Comparison of ENCODE assay signal across 8 cellular contexts in the genomic region with DNA sequence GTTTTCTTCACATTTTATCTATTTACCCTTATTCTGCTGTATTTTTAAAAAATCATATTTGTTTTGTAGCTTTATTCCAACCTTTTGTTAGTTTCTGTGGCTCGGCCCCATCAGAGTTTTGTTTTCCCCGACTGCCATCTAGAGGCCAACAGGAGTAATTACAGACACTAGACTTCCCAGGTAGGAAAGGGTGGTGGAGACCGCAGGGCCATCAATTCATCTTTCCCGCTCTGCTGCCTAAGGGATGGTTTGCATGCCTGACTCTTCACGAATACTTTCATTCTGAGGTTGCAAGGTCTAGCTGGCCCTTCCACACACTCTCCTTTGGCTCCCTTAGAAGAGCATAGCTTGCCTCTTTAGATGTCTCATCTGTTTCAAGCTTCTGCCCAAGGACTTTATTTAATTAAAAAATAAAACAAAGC. TPM values are rescaled to one million over a fixed set of nuclear protein-coding genes. Genes with fewer than 3 reads are reported as not detected.
A peak's percentile ranks its signal among the peaks of the same experiment; 100 is the strongest.
DNase-seq lines count a peak whose midpoint lies in the region; ATAC-seq, FAIRE-seq and TF ChIP-seq lines count a peak whose summit lies in the region.
"Had no signal": no experiment of that assay in that cellular context is flagged by ENCODE, and none has a peak within 500 bp of the region (broad histone marks: within the 10 kb centered on the region; RNA-seq: fewer than 3 reads in every experiment).

No MANE protein-coding gene starts in this region.

- peak; percentile 41 for ATAC-seq in GM12878
- ATAC-seq in HG02970 (IDR thresholded peaks at IDR 0.05; ENCODE audit: low FRiP score, unreplicated experiment): no peak

- BruUV-seq in GM12878 (replicated peaks; lab: Mats Ljungman, UMichigan): no TSS peak

- POLR2A ChIA-PET in GM12878 (lab: Charles Lee): interaction anchor here (0.6 to 3.1 kb wide), 4 partner anchors 9 to 243 kb away, joined by 3 to 8 read pairs (median 3); no protein-coding TSS in a partner anchor

- H3K9ac ChIP-seq in GM12878 (ENCODE audit: control insufficient read depth, insufficient read depth, low read length): no peak overlapping the region

- no peak for TF ChIP-seq EP300 in Ishikawa (IDR thresholded peaks at IDR 0.05; ENCODE audit: borderline replicate concordance)
- no peak for TF ChIP-seq EP300 in GM12878 (IDR thresholded peaks at IDR 0.05; ENCODE audit: borderline replicate concordance in 1 of 2, control insufficient read depth in 1 of 2, low read depth in 2 of 2, low read length in 2 of 2)

- WGBS in GM12878 (ENCODE audit: insufficient coverage, insufficient replicate concordance, low lambda C conversion rate, missing lambda C conversion rate): 1% methylated on average over 5 of the region's 5 CpGs

- peaks cover 16% of the 10 kb centered on the region for H3K4me1 ChIP-seq in GM12878 (ENCODE audit: control insufficient read depth, insufficient read depth, low read length)

- H2AFZ ChIP-seq in GM12878 (ENCODE audit: control insufficient read depth, low read depth, low read length): no peak overlapping the region

- H3K79me2 ChIP-seq in GM12878 (ENCODE audit: control insufficient read depth, insufficient read depth, low read length): no peaks in the 10 kb centered on the region

- H3K27me3 ChIP-seq in GM12878 (replicated peaks in 1 of 2; ENCODE audit: control insufficient read depth in 2 of 2, insufficient read depth in 2 of 2, low read length in 1 of 2): no peaks in the 10 kb centered on the region

- H3K4me3 Mint-ChIP-seq in immature natural killer cell: no peak overlapping the region

- no peak overlapping the region for H3K27ac ChIP-seq in GM12878 (ENCODE audit: control insufficient read depth, insufficient read depth)

- RAD21 ChIA-PET in GM12878 (lab: Charles Lee; ENCODE audit: unreplicated experiment): interaction anchor here (0.5 to 3.8 kb wide), 41 partner anchors 10 to 593 kb away, joined by 3 to 59 read pairs (median 5); no protein-coding TSS in a partner anchor

- intact Hi-C loops in GM12878 (cut with micrococcal nuclease; ENCODE audit: unreplicated experiment): loop anchor here (1.0 to 5.0 kb wide), 4 partner anchors 56 to 594 kb away; no protein-coding TSS in a partner anchor

- SMC1A ChIA-PET in GM12878 (lab: Charles Lee; ENCODE audit: uncharacterized antibody, unreplicated experiment): interaction anchor here (0.6 to 4.2 kb wide), 50 partner anchors 9 to 788 kb away, joined by 3 to 68 read pairs (median 5); partner anchors contain the start of gene MTPAP

- TF ChIP-seq CTCF in GM12878 (IDR thresholded peaks at IDR 0.05 in 2 of 3, conservative IDR thresholded peaks at IDR 0.05 in 1 of 3; ENCODE audit: control insufficient read depth in 2 of 3, extremely low read depth in 1 of 3, insufficient read depth in 1 of 3, low read depth in 3 of 3, low read length in 3 of 3): peak; percentile 66 to 78 (median 72)

- H3K4me2 ChIP-seq in GM12878 (ENCODE audit: control insufficient read depth, insufficient read depth): no peak overlapping the region

- H3K4me3 ChIP-seq in GM12878: no peak overlapping the region

- no peaks in the 10 kb centered on the region for H3K36me3 ChIP-seq in GM12878 (ENCODE audit: control insufficient read depth in 2 of 2, insufficient read depth in 2 of 2, low read length in 1 of 2)

- CTCF ChIA-PET in GM12878 (lab: Yijun Ruan, JAX): interaction anchor here (0.6 to 11.7 kb wide), 80 partner anchors 9 to 1467 kb away, joined by 3 to 221 read pairs (median 4); partner anchors contain the start of gene MTPAP

- no peaks in the 10 kb centered on the region for H3K9me3 Mint-ChIP-seq in immature natural killer cell

- in situ Hi-C loops in GM12878 (cut with MboI): loop anchor here (5.0 kb wide), 1 partner anchor 199 kb away; no protein-coding TSS in a partner anchor

- H3K36me3 Mint-ChIP-seq in immature natural killer cell: no peaks in the 10 kb centered on the region

- H3K9me3 ChIP-seq in GM12878 (replicated peaks; ENCODE audit: control insufficient read depth, insufficient read depth, low read length): no peaks in the 10 kb centered on the region

- H4K20me1 ChIP-seq in GM12878 (ENCODE audit: control insufficient read depth, insufficient read depth): no peaks in the 10 kb centered on the region

- no peaks in the 10 kb centered on the region for H3K4me1 Mint-ChIP-seq in immature natural killer cell

- peak; percentile 56 for FAIRE-seq in GM12878 (lab: Jason Lieb, UNC)

- peak; percentile 59 for DNase-seq in ELR (ENCODE audit: low read depth)
- DNase-seq in SW 1271 (lab: John Stamatoyannopoulos, UW): peak; percentile 12 to 70
- DNase-seq in GM12878 (ENCODE audit: low read depth, low spot score): no peak
- DNase-seq in immature natural killer cell: peak; percentile 52 to 61 (median 60)
- DNase-seq in stimulated activated CD4-positive, alpha-beta T cell treated with anti-CD3 and anti-CD28 coated beads, Interleukin-15, amount 100 ng/mL, for 48 hours (ENCODE audit: low read depth in 2 of 2): peak; percentile 1 to 40

- no peak for TF ChIP-seq POLR2A in GM12878 (IDR thresholded peaks at IDR 0.05; ENCODE audit: low read depth, low read length)

- TF ChIP-seq RAD21 in Ishikawa (IDR thresholded peaks at IDR 0.05; ENCODE audit: low read depth): peak; percentile 77
- peak; percentile 95 for TF ChIP-seq RAD21 in GM12878 (IDR thresholded peaks at IDR 0.05; ENCODE audit: insufficient read depth, low read depth, low read length)

- no peak overlapping the region for H3K27ac Mint-ChIP-seq in immature natural killer cell

- peaks cover 0 to 7% (median 3%) of the 10 kb centered on the region in 3 donors for H3K27me3 Mint-ChIP-seq in immature natural killer cell (ENCODE audit: low read depth in 3 of 3)

TF ChIP-seq in Ishikawa, 13 proteins besides CTCF, POLR2A, EP300 and RAD21 (continues in another document):
- TF ChIP-seq TEAD4 (IDR thresholded peaks at IDR 0.05) (no peak), FOXM1 (IDR thresholded peaks at IDR 0.05; ENCODE audit: borderline replicate concordance, low read depth) (no peak), YY1 (IDR thresholded peaks at IDR 0.05; ENCODE audit: low read depth) (no peak)

TF ChIP-seq in GM12878, 131 proteins besides CTCF, POLR2A, EP300 and RAD21:
- TF ChIP-seq ZNF207 (IDR thresholded peaks at IDR 0.05; ENCODE audit: borderline replicate concordance) (peak; percentile 32; the same call in 1 of the 2 replicates), YY1 (IDR thresholded peaks at IDR 0.05; ENCODE audit: low read depth, low read length) (peak; percentile 27; the same call in 1 of the 2 replicates), FOXM1 (IDR thresholded peaks at IDR 0.05; ENCODE audit: low read depth, low read length) (no peak), SMC3 (IDR thresholded peaks at IDR 0.05; ENCODE audit: borderline replicate concordance, low read length) (peak; percentile 74)

RNA-seq across cellular contexts. Expression of gene LYZL2, which starts 38.3 kb away (rescaled TPM):
- not detected in 2 replicates for total RNA-seq in GM12878 (2013; cell fraction: nucleolus; rRNA removed)
- total RNA-seq in GM12878 (2014; rRNA removed) (not detected in 2 replicates), GM12878 (2014; rRNA removed; fragmentation: Illumina TruSeq; extraction: Trizol) (not detected in 2 replicates), GM12878 (2021) (not detected in 2 replicates)
- polyA plus RNA-seq in GM12878 (2011; ENCODE audit: low read depth): not detected
- polyA plus RNA-seq in GM12878 (2011; rRNA removed) (not detected in 2 replicates), GM12878 (2014; fragmentation: Illumina TruSeq; extraction: Trizol) (not detected in 2 replicates), GM12878 (2014; fragmentation: Nextera tagmentation; extraction: Ambion mirVana) (not detected), GM12878 (2014; rRNA removed) (not detected in 2 replicates), GM12878 (2016; fragmentation: Nextera tagmentation; extraction: Ambion mirVana) (not detected), immature natural killer cell (not detected)
- polyA plus RNA-seq in GM12878 (2011; cell fraction: cytosol; rRNA removed): not detected in 2 replicates
- polyA plus RNA-seq in GM12878 (2011; cell fraction: nucleus; rRNA removed): not detected in 2 replicates
- polyA plus RNA-seq in GM12878 (2012): not detected in 2 replicates
- polyA minus RNA-seq in GM12878 (2011; rRNA and poly(A)+ RNA removed): not detected in 2 replicates
- not detected in 2 replicates for polyA minus RNA-seq in GM12878 (2011; cell fraction: cytosol; rRNA and poly(A)+ RNA removed)
- polyA minus RNA-seq in GM12878 (2011; cell fraction: nucleus; rRNA and poly(A)+ RNA removed): not detected in 2 replicates
- polyA plus RNA-seq: adipose tissue had no signal
